Comparison of ENCODE assay signal across 22 cellular contexts in genomic region chr14:36408388-36408787, GRCh38.
"Had no signal": no experiment of that assay in that cellular context is flagged by ENCODE, and none has a peak within 500 bp of the region (broad histone marks: within the 10 kb centered on the region; RNA-seq: fewer than 3 reads in every experiment).

No MANE protein-coding gene starts in this region.

- H3K27me3 Mint-ChIP-seq: activated naive CD8-positive, alpha-beta T cell treated with anti-CD3 and anti-CD28 coated beads for 36 hours had no signal

- H3K4me3 Mint-ChIP-seq: activated CD8-positive, alpha-beta T cell treated with anti-CD3 and anti-CD28 coated beads, Interleukin-2, amount 10 ng/mL, durations not matched to agents 7 days and 5 days; activated naive CD8-positive, alpha-beta T cell treated with anti-CD3 and anti-CD28 coated beads for 36 hours; activated T-cell treated with anti-CD3 and anti-CD28 coated beads, Interleukin-2, amount 50 U/mL, for 72 hours; natural killer cell; stimulated activated naive B cell treated with anti-CD40 and anti-IgM and Interleukin-4, amounts not matched to agents 10 μg/mL and 1 μg/mL and 100 μg/mL, for 72 hours; WTC11 had no signal

- H3K4me1 Mint-ChIP-seq: activated naive CD8-positive, alpha-beta T cell treated with anti-CD3 and anti-CD28 coated beads for 36 hours; natural killer cell; stimulated activated naive B cell treated with anti-CD40 and anti-IgM and Interleukin-4, amounts not matched to agents 10 μg/mL and 1 μg/mL and 100 μg/mL, for 72 hours had no signal

- DNase-seq: activated CD4-positive, alpha-beta T cell treated with anti-CD3 and anti-CD28 coated beads for 48 hours; activated CD8-positive, alpha-beta memory T cell treated with anti-CD3 and anti-CD28 coated beads, Interleukin-2, amount 50 U/mL, for 4 hours; activated CD8-positive, alpha-beta T cell treated with anti-CD3 and anti-CD28 coated beads, Interleukin-2, amount 10 ng/mL, durations not matched to agents 7 days and 5 days; activated gamma-delta T cell treated with Interleukin-2 at 50 U/mL for 16 hours; activated naive CD8-positive, alpha-beta T cell treated with anti-CD3 and anti-CD28 coated beads for 36 hours; activated T-cell treated with anti-CD3 and anti-CD28 coated beads, Interleukin-2, amount 50 U/mL, for 72 hours; amygdala; body of pancreas; caudate nucleus; hippocampal formation; kidney; left ventricle myocardium superior; mesenchymal stem cell; natural killer cell; occipital lobe; stimulated activated CD4-positive, alpha-beta T cell treated with anti-CD3 and anti-CD28 coated beads, Interleukin-15, amount 100 ng/mL, for 24 hours; stimulated activated CD4-positive, alpha-beta T cell treated with anti-CD3 and anti-CD28 coated beads, Interleukin-4, amount 100 ng/mL, for 1 hour; stimulated activated naive B cell treated with anti-CD40 and anti-IgM and Interleukin-4, amounts not matched to agents 10 μg/mL and 1 μg/mL and 100 μg/mL, for 72 hours; thyroid gland; uterus had no signal

- H3K36me3 Mint-ChIP-seq: activated naive CD8-positive, alpha-beta T cell treated with anti-CD3 and anti-CD28 coated beads for 36 hours; natural killer cell; stimulated activated naive B cell treated with anti-CD40 and anti-IgM and Interleukin-4, amounts not matched to agents 10 μg/mL and 1 μg/mL and 100 μg/mL, for 72 hours had no signal

- ATAC-seq: activated CD8-positive, alpha-beta T cell treated with anti-CD3 and anti-CD28 coated beads, Interleukin-2, amount 10 ng/mL, durations not matched to agents 7 days and 5 days; activated T-cell treated with anti-CD3 and anti-CD28 coated beads, Interleukin-2, amount 50 U/mL, for 72 hours; body of pancreas; esophagus mucosa; left ventricle myocardium superior; natural killer cell; stimulated activated naive B cell treated with anti-CD40 and anti-IgM and Interleukin-4, amounts not matched to agents 10 μg/mL and 1 μg/mL and 100 μg/mL, for 72 hours; WTC11 had no signal

- H3K27ac Mint-ChIP-seq: activated CD8-positive, alpha-beta T cell treated with anti-CD3 and anti-CD28 coated beads, Interleukin-2, amount 10 ng/mL, durations not matched to agents 7 days and 5 days; activated naive CD8-positive, alpha-beta T cell treated with anti-CD3 and anti-CD28 coated beads for 36 hours; activated T-cell treated with anti-CD3 and anti-CD28 coated beads, Interleukin-2, amount 50 U/mL, for 72 hours; natural killer cell; stimulated activated naive B cell treated with anti-CD40 and anti-IgM and Interleukin-4, amounts not matched to agents 10 μg/mL and 1 μg/mL and 100 μg/mL, for 72 hours; WTC11 had no signal
